ENCODE assay signal across 8 cellular contexts in the genomic region with DNA sequence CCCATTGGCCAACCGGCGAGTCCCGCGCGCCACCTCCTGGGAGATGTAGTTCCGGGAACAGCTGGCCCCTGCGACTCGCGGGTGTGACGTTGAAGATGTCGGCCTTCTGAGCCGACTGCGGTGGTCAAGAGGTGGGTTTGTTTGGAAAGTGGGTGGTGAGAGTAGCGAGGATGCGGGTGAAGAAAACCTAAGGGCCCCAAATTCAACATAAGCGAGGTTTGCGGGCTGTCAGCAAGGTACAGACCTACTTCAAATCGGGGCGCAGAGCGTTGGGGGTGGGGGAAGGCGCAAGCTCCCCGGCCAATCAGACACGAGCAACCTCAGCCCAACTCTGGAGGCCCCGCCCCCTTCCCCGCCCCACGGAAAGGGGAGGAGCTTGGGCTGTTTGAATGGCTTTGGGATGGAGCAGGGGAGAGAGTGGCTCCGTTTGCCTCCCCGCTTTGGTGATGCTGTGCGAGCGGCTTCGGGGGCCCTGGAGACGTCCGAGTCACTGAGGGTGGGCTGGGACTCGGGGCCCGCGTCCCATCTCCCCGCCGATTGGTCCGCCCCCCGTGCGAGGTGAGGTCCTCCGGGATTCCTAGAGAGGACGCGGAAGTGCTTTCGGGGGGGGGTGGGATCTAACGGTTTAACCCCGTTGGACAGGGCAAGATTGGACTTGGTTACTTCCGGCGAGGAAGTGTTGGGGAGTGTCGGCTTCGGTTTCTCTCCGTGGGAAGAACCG. TPM values are rescaled to one million over a fixed set of nuclear protein-coding genes. Genes with fewer than 3 reads are reported as not detected.
DNase-seq lines count a peak whose midpoint lies in the region; ATAC-seq and TF ChIP-seq lines count a peak whose summit lies in the region.

A gene (plus strand): TSS at position 60 of the 721 bp plus-strand sequence. CDS start 1,383 bp downstream, outside the sequence.

- TF ChIP-seq CTCF in WI38 (IDR thresholded peaks at IDR 0.05; ENCODE audit: low read depth, low read length) (no peak), cardiac fibroblast (IDR thresholded peaks at IDR 0.05; ENCODE audit: low read depth, low read length) (no peak)

- ATAC-seq in GM18909 (IDR thresholded peaks at IDR 0.05; ENCODE audit: poor library complexity, unreplicated experiment) = peak; percentile 81
- ATAC-seq in HG03159 (IDR thresholded peaks at IDR 0.05; ENCODE audit: unreplicated experiment) = peak; percentile 76

- H3K27me3 Mint-ChIP-seq in immature natural killer cell (ENCODE audit: low read depth in 3 of 3) = peaks cover 7 to 12% (median 10%) of the 10 kb centered on the region in 3 donors

- H3K9me3 Mint-ChIP-seq in immature natural killer cell = no peaks in the 10 kb centered on the region

- peak within 1 kb of the TSS; percentile 88 to 100 (median 98) for H3K27ac Mint-ChIP-seq in immature natural killer cell

- peak; percentile 97 for DNase-seq in AG08395 (ENCODE audit: low spot score)
- peak; percentile 99 for DNase-seq in NCI-H2227 treated with DMSO at 0.1 percent for 48 hours (lab: John Stamatoyannopoulos, UW)
- DNase-seq in cardiac fibroblast (ENCODE audit: low read depth in 2 of 2) = peak; percentile 98
- peak; percentile 96 to 97 (median 97) for DNase-seq in immature natural killer cell
- DNase-seq in smooth muscle cell of the brain vasculature (ENCODE audit: low read depth, low spot score) = peak; percentile 97

- peak within 1 kb of the TSS; percentile 87 to 100 (median 97) for H3K4me3 Mint-ChIP-seq in immature natural killer cell

- H3K4me1 Mint-ChIP-seq in immature natural killer cell = peaks cover 37 to 39% of the 10 kb centered on the region in 2 donors

- H3K4me3 ChIP-seq in WI38 (ENCODE audit: low read depth, low read length) = peak within 1 kb of the TSS; percentile 95
- H3K4me3 ChIP-seq in cardiac fibroblast (replicated peaks in 1 of 2; ENCODE audit: low read depth in 2 of 2, low read length in 2 of 2) = peak within 1 kb of the TSS; percentile 84 to 87

- peaks cover 0 to 3% (median 3%) of the 10 kb centered on the region in 3 donors for H3K36me3 Mint-ChIP-seq in immature natural killer cell

RNA-seq across cellular contexts. Expression of the gene that starts here (rescaled TPM):
- polyA plus RNA-seq in immature natural killer cell = 1 to 10 TPM; 3.2 to 9.4 (median 4.6) TPM

Comparison
In these comparisons a context has a peak if more than half of its experiments do, and no peak if none do; other contexts are left out.
1. Peak in every context shown above with its lines: DNase-seq, ATAC-seq and H3K4me3 ChIP-seq.